ENCODE assay signal across 23 cellular contexts in genomic region chr6:129047834-129048233, GRCh38.
"Had no signal": no experiment of that assay in that cellular context is flagged by ENCODE, and none has a peak within 500 bp of the region (broad histone marks: within the 10 kb centered on the region; RNA-seq: fewer than 3 reads in every experiment).

No MANE protein-coding gene starts in this region.

- H3K4me3 ChIP-seq: MG63, SJCRH30 had no signal

- H3K4me1 ChIP-seq: SJCRH30 had no signal

- ATAC-seq: HepG2, SK-N-SH treated with all-trans-retinoic acid at 6 μM for 48 hours had no signal

- H3K27me3 ChIP-seq: MG63, SJCRH30 had no signal

- H3K27ac ChIP-seq: SJCRH30 had no signal

- DNase-seq: IMR-90, Karpas-422, KG1, MG63, NCI-H1092, NCI-H1105 treated with DMSO at 0.1 percent for 48 hours, NCI-H1417 treated with DMSO at 0.1 percent for 48 hours, NCI-H146, NCI-H1694 treated with DMSO at 0.1 percent for 48 hours, NCI-H1930, NCI-H2081 treated with DMSO at 0.1 percent for 48 hours, NCI-H2171, NCI-H226, NCI-H446, NCI-H510A, NCI-H524 treated with DMSO at 0.1 percent for 48 hours, NCI-H69, NCI-H774, RPMI8226, SHP77 treated with DMSO at 0.1 percent for 48 hours, SJCRH30 had no signal

- H3K9me3 ChIP-seq: MG63 had no signal
